ENCODE assay signal across 34 cellular contexts in the genomic region with DNA sequence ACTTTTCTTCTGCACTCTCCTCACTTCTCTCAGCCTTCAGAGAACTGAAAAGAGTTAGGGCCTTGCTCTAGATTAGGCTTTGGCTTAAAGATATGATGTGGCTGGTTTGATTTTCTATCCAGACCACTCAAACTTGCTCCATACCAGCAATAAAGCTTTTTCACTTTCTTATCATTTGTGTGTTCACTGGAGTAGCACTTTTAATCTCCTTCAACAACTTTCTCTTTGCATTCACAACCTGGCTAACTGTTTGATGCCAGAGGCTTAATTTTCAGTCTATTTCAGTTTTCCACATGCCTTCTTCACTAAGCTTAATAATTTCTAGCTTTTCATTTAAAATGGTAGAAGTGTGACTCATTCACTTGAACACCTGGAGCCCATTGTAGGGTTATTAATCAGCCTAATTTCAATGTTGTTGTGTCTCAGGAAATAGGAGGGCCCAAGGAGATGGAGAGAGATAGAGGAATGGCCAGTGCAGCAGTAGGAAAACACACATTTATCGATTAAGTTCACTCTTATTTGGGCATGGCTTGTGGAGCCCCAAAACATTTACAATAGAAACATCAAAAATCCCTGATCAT. TPM values are rescaled to one million over a fixed set of nuclear protein-coding genes. Genes with fewer than 3 reads are reported as not detected.
DNase-seq lines count a peak whose midpoint lies in the region; ATAC-seq and TF ChIP-seq lines count a peak whose summit lies in the region.
"Had no signal": no experiment of that assay in that cellular context is flagged by ENCODE, and none has a peak within 500 bp of the region (broad histone marks: within the 10 kb centered on the region; RNA-seq: fewer than 3 reads in every experiment).

No MANE protein-coding gene starts in this region.

- no peak overlapping the region for H3K27ac Mint-ChIP-seq in WTC11
- H3K27ac Mint-ChIP-seq: activated naive CD4-positive, alpha-beta T cell treated with anti-CD3 and anti-CD28 coated beads, Interleukin-2, amount 10 ng/mL, durations not matched to agents 7 days and 5 days; activated T-helper 17 cell treated with anti-CD3 and anti-CD28 coated beads, Interleukin-2, amount 50 U/mL, for 72 hours; brain; immature natural killer cell; memory B cell; stimulated activated naive CD8-positive, alpha-beta T cell treated with anti-CD3 and anti-CD28 coated beads, Interleukin-15, amount 100 ng/mL, for 72 hours had no signal

- H3K4me2 ChIP-seq in mammary epithelial cell (ENCODE audit: insufficient read depth, low read depth, low read length), result no peak overlapping the region

- H3K27me3 Mint-ChIP-seq in WTC11 (ENCODE audit: low read depth), result no peaks in the 10 kb centered on the region
- H3K27me3 Mint-ChIP-seq: activated naive CD4-positive, alpha-beta T cell treated with anti-CD3 and anti-CD28 coated beads, Interleukin-2, amount 10 ng/mL, durations not matched to agents 7 days and 5 days; activated T-helper 17 cell treated with anti-CD3 and anti-CD28 coated beads, Interleukin-2, amount 50 U/mL, for 72 hours; memory B cell; stimulated activated naive CD8-positive, alpha-beta T cell treated with anti-CD3 and anti-CD28 coated beads, Interleukin-15, amount 100 ng/mL, for 72 hours had no signal

- H3K9me3 Mint-ChIP-seq in WTC11, result no peaks in the 10 kb centered on the region
- H3K9me3 Mint-ChIP-seq: activated naive CD4-positive, alpha-beta T cell treated with anti-CD3 and anti-CD28 coated beads, Interleukin-2, amount 10 ng/mL, durations not matched to agents 7 days and 5 days; activated T-helper 17 cell treated with anti-CD3 and anti-CD28 coated beads, Interleukin-2, amount 50 U/mL, for 72 hours; immature natural killer cell; memory B cell; neural crest cell; stimulated activated naive CD8-positive, alpha-beta T cell treated with anti-CD3 and anti-CD28 coated beads, Interleukin-15, amount 100 ng/mL, for 72 hours had no signal

- H3K27me3 ChIP-seq in mammary epithelial cell (ENCODE audit: insufficient read depth, low read length) (no peaks in the 10 kb centered on the region), breast epithelium (no peaks in the 10 kb centered on the region)
- H3K27me3 ChIP-seq: SJSA1 had no signal

- in situ Hi-C loops in mammary epithelial cell (cut with MboI; ENCODE audit: low sequenced_read_pairs in 2 of 2), result no loop called here

- H3K4me1 ChIP-seq in mammary epithelial cell (ENCODE audit: insufficient read depth, low read length), result no peaks in the 10 kb centered on the region
- peaks cover 0 to 2% of the 10 kb centered on the region in 2 donors for H3K4me1 ChIP-seq in breast epithelium

- POLR2A ChIA-PET in WTC11 (lab: Charles Lee), result no interaction called here

- H3K36me3 ChIP-seq in mammary epithelial cell (ENCODE audit: insufficient read depth, low read length), result no peaks in the 10 kb centered on the region
- H3K36me3 ChIP-seq in breast epithelium, result no peaks in the 10 kb centered on the region
- H3K36me3 ChIP-seq: SJSA1 had no signal

- H3K4me1 Mint-ChIP-seq in WTC11, result peaks cover 8% of the 10 kb centered on the region

- peaks cover 19% of the 10 kb centered on the region for H3K79me2 ChIP-seq in mammary epithelial cell (ENCODE audit: insufficient read depth, low read length)

- H3K36me3 Mint-ChIP-seq in WTC11, result peaks cover 1% of the 10 kb centered on the region

- H3K27ac ChIP-seq in mammary epithelial cell (ENCODE audit: insufficient read depth, low read depth, low read length), result no peak overlapping the region
- H3K27ac ChIP-seq in breast epithelium, result no peak overlapping the region
- H3K27ac ChIP-seq: 22Rv1, SJSA1, thoracic aorta, VCaP had no signal

- no peak for TF ChIP-seq POLR2A in breast epithelium (IDR thresholded peaks at IDR 0.05)

- H3K9ac ChIP-seq in mammary epithelial cell (ENCODE audit: insufficient read depth, low read length), result no peak overlapping the region

- TF ChIP-seq CTCF in mammary epithelial cell (conservative IDR thresholded peaks at IDR 0.05 in 1 of 2, IDR thresholded peaks at IDR 0.05 in 1 of 2; ENCODE audit: extremely low read depth in 1 of 2, insufficient read depth in 1 of 2, low read depth in 1 of 2, low read length in 2 of 2) (no peak), breast epithelium (IDR thresholded peaks at IDR 0.05) (no peak), WTC11 (IDR thresholded peaks at IDR 0.05) (no peak)

- DNase-seq in mammary epithelial cell (peak; percentile 34), breast epithelium (ENCODE audit: low spot score in 2 of 2) (no peak), dermis blood vessel endothelial cell (peak; percentile 24), renal cortical epithelial cell (ENCODE audit: low read depth) (peak; percentile 86), putamen (ENCODE audit: low spot score) (no peak), WTC11 (ENCODE audit: low spot score) (no peak)
- DNase-seq: activated CD4-positive, alpha-beta T cell treated with anti-CD3 and anti-CD28 coated beads for 4 hours; activated naive CD4-positive, alpha-beta T cell treated with anti-CD3 and anti-CD28 coated beads, Interleukin-2, amount 10 ng/mL, durations not matched to agents 7 days and 5 days; C1 segment of cervical spinal cord; COR-L47; DMS79; immature natural killer cell; Kasumi-1; NCI-H1436 treated with DMSO at 0.1 percent for 48 hours; NCI-H2107; NCI-H446; NCI-H82; stimulated activated CD4-positive, alpha-beta T cell treated with anti-CD3 and anti-CD28 coated beads, Interleukin-12 subunit alpha, Interleukin-12 subunit beta, amount 100 ng/mL, for 4 hours; stimulated activated CD4-positive, alpha-beta T cell treated with anti-CD3 and anti-CD28 coated beads, Interleukin-2, amount 100 ng/mL, for 48 hours; stimulated activated naive CD8-positive, alpha-beta T cell treated with anti-CD3 and anti-CD28 coated beads, Interleukin-15, amount 100 ng/mL, for 72 hours; T1000 had no signal

- H3K4me3 ChIP-seq in mammary epithelial cell (replicated peaks in 1 of 3; ENCODE audit: insufficient read depth in 1 of 3, low read depth in 2 of 3, low read length in 3 of 3) (no peak overlapping the region), breast epithelium (no peak overlapping the region)
- H3K4me3 ChIP-seq: SJSA1, thoracic aorta had no signal

- peak overlapping the region; percentile 31 for H2AFZ ChIP-seq in mammary epithelial cell (ENCODE audit: low read depth, low read length)

- dilution Hi-C loops in mammary epithelial cell (cut with HindIII; ENCODE audit: low sequenced_read_pairs), result no loop called here

- CTCF ChIA-PET in mammary epithelial cell (lab: Charles Lee; ENCODE audit: low non-redundant PET) (no interaction called here), WTC11 (lab: Charles Lee) (interaction anchor here (0.7 kb wide), 1 partner anchor 411 kb away, joined by 3 read pairs; no protein-coding TSS in a partner anchor)

- H3K4me3 Mint-ChIP-seq in WTC11, result no peak overlapping the region
- H3K4me3 Mint-ChIP-seq: activated naive CD4-positive, alpha-beta T cell treated with anti-CD3 and anti-CD28 coated beads, Interleukin-2, amount 10 ng/mL, durations not matched to agents 7 days and 5 days; activated T-helper 17 cell treated with anti-CD3 and anti-CD28 coated beads, Interleukin-2, amount 50 U/mL, for 72 hours; brain; immature natural killer cell; memory B cell; neural crest cell; stimulated activated naive CD8-positive, alpha-beta T cell treated with anti-CD3 and anti-CD28 coated beads, Interleukin-15, amount 100 ng/mL, for 72 hours had no signal

- WGBS in mammary epithelial cell (ENCODE audit: low coverage, missing lambda C conversion rate), result 93% methylated on average over 1 of the region's 1 CpG

- peak; percentile 55 for ATAC-seq in HG03139 (IDR thresholded peaks at IDR 0.05; ENCODE audit: unreplicated experiment)
- ATAC-seq in HG03439 (IDR thresholded peaks at IDR 0.05; ENCODE audit: unreplicated experiment), result no peak
- no peak for ATAC-seq in WTC11
- ATAC-seq: activated T-helper 17 cell treated with anti-CD3 and anti-CD28 coated beads, Interleukin-2, amount 50 U/mL, for 72 hours; HCT116; left lobe of liver; sciatic nerve; stimulated activated naive CD8-positive, alpha-beta T cell treated with anti-CD3 and anti-CD28 coated beads, Interleukin-15, amount 100 ng/mL, for 72 hours had no signal

- intact Hi-C loops in mammary epithelial cell (cut with micrococcal nuclease), result no loop called here
- intact Hi-C loops in breast epithelium (cut with DNase I; ENCODE audit: low total_unique reads), result no loop called here

- no TSS peak for BruUV-seq in mammary epithelial cell (replicated peaks; lab: Mats Ljungman, UMichigan)

- H4K20me1 ChIP-seq in mammary epithelial cell (ENCODE audit: insufficient read depth, low read length), result no peaks in the 10 kb centered on the region

- H3K9me3 ChIP-seq in mammary epithelial cell (replicated peaks; ENCODE audit: insufficient read depth, low read length) (no peaks in the 10 kb centered on the region), breast epithelium (no peaks in the 10 kb centered on the region)
- H3K9me3 ChIP-seq: SJSA1, thoracic aorta had no signal

TF ChIP-seq in WTC11, 78 proteins besides CTCF, POLR2A, EP300 and RAD21 (continues in another document):
- TF ChIP-seq ZSCAN18 (CRISPR knock-in tag; IDR thresholded peaks at IDR 0.05) (no peak), SOX15 (CRISPR knock-in tag; IDR thresholded peaks at IDR 0.05) (no peak)

RNA-seq across cellular contexts. Expression of gene ATPSCKMT, which starts 5.9 kb away (rescaled TPM):
- total RNA-seq in mammary epithelial cell (10 to 100 TPM; 15.7 to 19.2 TPM), breast epithelium (10 to 100 TPM; 15.1 to 23.9 (median 15.7) TPM), dermis blood vessel endothelial cell (28.3 and 35.9 TPM in 2 replicates), renal cortical epithelial cell (20.7 and 42.2 TPM in 2 replicates), WTC11 (2021) (10.3 to 15.7 TPM (median 11.8 TPM) in 3 replicates)
- polyA plus RNA-seq in mammary epithelial cell, result 17.7 TPM
- 16.3 TPM for polyA minus RNA-seq in mammary epithelial cell

RNA-seq across cellular contexts. Expression of gene CCT5, which starts 6.3 kb away (rescaled TPM):
- total RNA-seq in mammary epithelial cell, result 100 to 1,000 TPM; 270 to 303 TPM
- polyA plus RNA-seq in mammary epithelial cell, result 542 TPM
- 413 TPM for polyA minus RNA-seq in mammary epithelial cell
- total RNA-seq in breast epithelium, result 100 to 1,000 TPM; 151 to 208 (median 180) TPM
- total RNA-seq in dermis blood vessel endothelial cell, result 663 and 731 TPM in 2 replicates
- total RNA-seq in renal cortical epithelial cell, result 519 and 762 TPM in 2 replicates
- 481 to 548 TPM (median 496 TPM) in 3 replicates for total RNA-seq in WTC11 (2021)

Comparison
In these comparisons a context has a peak if more than half of its experiments do, and no peak if none do; other contexts are left out.
1. DNase-seq: peak in mammary epithelial cell (single experiment), dermis blood vessel endothelial cell (single experiment) and renal cortical epithelial cell (single experiment); none in breast epithelium (0 of 2), putamen (single experiment) and WTC11 (single experiment).